Comparison of ENCODE assay signal across 15 cellular contexts in the genomic region with DNA sequence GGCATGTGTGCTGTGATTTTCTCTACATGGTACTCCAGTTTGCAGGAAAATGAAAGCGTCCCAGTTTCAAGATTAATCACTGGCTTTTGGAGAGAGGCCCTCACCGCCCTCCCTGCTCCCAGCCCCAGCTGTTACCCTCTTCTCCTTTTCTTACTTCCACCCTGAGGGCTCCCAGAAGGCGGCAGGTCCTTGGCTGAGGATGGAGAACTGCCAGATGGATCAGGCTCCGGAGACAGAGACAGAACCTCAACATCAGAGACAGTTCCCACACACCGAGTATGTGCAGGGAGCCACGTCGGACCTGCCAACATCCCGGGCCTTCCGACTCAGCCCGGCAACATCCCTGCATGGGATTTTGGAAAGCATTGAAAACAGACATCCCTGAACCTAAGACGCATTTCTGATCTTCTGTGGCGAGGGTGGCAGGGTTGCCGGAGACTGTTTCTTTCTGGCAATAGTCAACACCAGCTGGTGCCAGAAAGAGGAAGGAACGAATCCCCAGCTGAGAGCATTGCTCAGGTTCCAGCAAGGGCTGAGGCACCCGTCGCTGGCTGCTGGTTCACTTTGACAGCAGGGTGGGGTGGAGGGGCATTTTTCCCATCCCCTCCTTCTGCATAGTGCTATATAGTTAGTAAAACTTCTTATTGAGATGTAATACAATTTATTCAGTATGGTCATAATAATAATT.
DNase-seq lines count a peak whose midpoint lies in the region; ATAC-seq and TF ChIP-seq lines count a peak whose summit lies in the region.
"Had no signal": no experiment of that assay in that cellular context is flagged by ENCODE, and none has a peak within 500 bp of the region (broad histone marks: within the 10 kb centered on the region; RNA-seq: fewer than 3 reads in every experiment).

No MANE protein-coding gene starts in this region.

- H3K27ac Mint-ChIP-seq in dendritic cell treated with granulocyte-macrophage colony-stimulating factor and Interleukin-4, amounts not matched to agents 40 ng/mL and 50 ng/mL, for 4 days, result peak overlapping the region; percentile 83
- H3K27ac Mint-ChIP-seq in nephron, result peak overlapping the region in 2 of 3 experiments; percentile 58 to 69
- H3K27ac Mint-ChIP-seq in stimulated activated naive CD8-positive, alpha-beta T cell treated with anti-CD3 and anti-CD28 coated beads, Interleukin-15, amount 100 ng/mL, for 72 hours, result no peak overlapping the region
- H3K27ac Mint-ChIP-seq in MCF 10A (ENCODE audit: low read depth, unreplicated experiment), result no peak overlapping the region
- H3K27ac Mint-ChIP-seq: activated naive CD4-positive, alpha-beta T cell treated with anti-CD3 and anti-CD28 coated beads for 36 hours; memory B cell had no signal

- ATAC-seq in stimulated activated naive CD8-positive, alpha-beta T cell treated with anti-CD3 and anti-CD28 coated beads, Interleukin-15, amount 100 ng/mL, for 72 hours, result no peak

- H3K27me3 Mint-ChIP-seq in dendritic cell treated with granulocyte-macrophage colony-stimulating factor and Interleukin-4, amounts not matched to agents 40 ng/mL and 50 ng/mL, for 4 days, result no peaks in the 10 kb centered on the region
- peaks cover 12% of the 10 kb centered on the region for H3K27me3 Mint-ChIP-seq in nephron (ENCODE audit: low read depth)
- H3K27me3 Mint-ChIP-seq in stimulated activated naive CD8-positive, alpha-beta T cell treated with anti-CD3 and anti-CD28 coated beads, Interleukin-15, amount 100 ng/mL, for 72 hours, result peaks cover 36% of the 10 kb centered on the region
- no peaks in the 10 kb centered on the region for H3K27me3 Mint-ChIP-seq in MCF 10A (ENCODE audit: insufficient read depth, unreplicated experiment)

- no peak overlapping the region for H3K27ac ChIP-seq in caudate nucleus (ENCODE audit: low read depth, low read length)
- H3K27ac ChIP-seq: SK-N-MC had no signal

- CTCF ChIA-PET in MCF 10A (lab: Yijun Ruan, JAX), result no interaction called here

- peak overlapping the region; percentile 67 for H3K4me3 Mint-ChIP-seq in dendritic cell treated with granulocyte-macrophage colony-stimulating factor and Interleukin-4, amounts not matched to agents 40 ng/mL and 50 ng/mL, for 4 days
- H3K4me3 Mint-ChIP-seq in nephron (no peak overlapping the region), MCF 10A (ENCODE audit: unreplicated experiment) (no peak overlapping the region)
- H3K4me3 Mint-ChIP-seq in stimulated activated naive CD8-positive, alpha-beta T cell treated with anti-CD3 and anti-CD28 coated beads, Interleukin-15, amount 100 ng/mL, for 72 hours, result no peak overlapping the region
- H3K4me3 Mint-ChIP-seq: activated naive CD4-positive, alpha-beta T cell treated with anti-CD3 and anti-CD28 coated beads for 36 hours; memory B cell had no signal

- POLR2A ChIA-PET in MCF 10A (lab: Yijun Ruan, JAX), result interaction anchor here (0.6 kb wide), 1 partner anchor 15 kb away, joined by 3 read pairs; no protein-coding TSS in a partner anchor

- BruUV-seq in MCF 10A (replicated peaks; lab: Mats Ljungman, UMichigan), result no TSS peak

- intact Hi-C loops in dendritic cell treated with granulocyte-macrophage colony-stimulating factor and Interleukin-4, amounts not matched to agents 40 ng/mL and 50 ng/mL, for 4 days (cut with micrococcal nuclease), result no loop called here
- intact Hi-C loops in MCF 10A (cut with micrococcal nuclease), result no loop called here

- no peaks in the 10 kb centered on the region for H3K36me3 Mint-ChIP-seq in dendritic cell treated with granulocyte-macrophage colony-stimulating factor and Interleukin-4, amounts not matched to agents 40 ng/mL and 50 ng/mL, for 4 days (ENCODE audit: low read depth)
- H3K36me3 Mint-ChIP-seq in nephron (ENCODE audit: low read depth) (no peaks in the 10 kb centered on the region), MCF 10A (ENCODE audit: insufficient read depth, unreplicated experiment) (no peaks in the 10 kb centered on the region)

- peak; percentile 13 for DNase-seq in AG08395 (ENCODE audit: low spot score)
- peak; percentile 74 for DNase-seq in NCI-H1694 (lab: John Stamatoyannopoulos, UW)
- DNase-seq in stimulated activated naive CD8-positive, alpha-beta T cell treated with anti-CD3 and anti-CD28 coated beads, Interleukin-15, amount 100 ng/mL, for 72 hours, result no peak
- no peak for DNase-seq in caudate nucleus (lab: John Stamatoyannopoulos, UW)
- DNase-seq in MCF 10A (ENCODE audit: unreplicated experiment), result no peak
- no peak for DNase-seq in T-helper 2 cell
- DNase-seq: activated CD4-positive, alpha-beta T cell treated with anti-CD3 and anti-CD28 coated beads, Interleukin-2, amount 50 U/mL, for 48 hours; activated naive CD4-positive, alpha-beta T cell treated with anti-CD3 and anti-CD28 coated beads for 36 hours; dermis blood vessel endothelial cell; NCI-H226; small intestine had no signal

- H3K9me3 Mint-ChIP-seq in dendritic cell treated with granulocyte-macrophage colony-stimulating factor and Interleukin-4, amounts not matched to agents 40 ng/mL and 50 ng/mL, for 4 days, result peaks cover 8% of the 10 kb centered on the region
- H3K9me3 Mint-ChIP-seq in nephron (peaks cover 4% of the 10 kb centered on the region), MCF 10A (ENCODE audit: unreplicated experiment) (no peaks in the 10 kb centered on the region)
- no peaks in the 10 kb centered on the region for H3K9me3 Mint-ChIP-seq in stimulated activated naive CD8-positive, alpha-beta T cell treated with anti-CD3 and anti-CD28 coated beads, Interleukin-15, amount 100 ng/mL, for 72 hours
- H3K9me3 Mint-ChIP-seq: activated naive CD4-positive, alpha-beta T cell treated with anti-CD3 and anti-CD28 coated beads for 36 hours had no signal

- no peak for TF ChIP-seq CTCF in nephron (IDR thresholded peaks at IDR 0.05; ENCODE audit: unreplicated experiment in 3 of 3)
- TF ChIP-seq CTCF in MCF 10A (IDR thresholded peaks at IDR 0.05; ENCODE audit: unreplicated experiment), result no peak

- peaks cover 54% of the 10 kb centered on the region for H3K4me1 Mint-ChIP-seq in dendritic cell treated with granulocyte-macrophage colony-stimulating factor and Interleukin-4, amounts not matched to agents 40 ng/mL and 50 ng/mL, for 4 days (ENCODE audit: low read depth)
- peaks cover 25% of the 10 kb centered on the region for H3K4me1 Mint-ChIP-seq in nephron
- H3K4me1 Mint-ChIP-seq in stimulated activated naive CD8-positive, alpha-beta T cell treated with anti-CD3 and anti-CD28 coated beads, Interleukin-15, amount 100 ng/mL, for 72 hours, result no peaks in the 10 kb centered on the region
- peaks cover 18% of the 10 kb centered on the region for H3K4me1 Mint-ChIP-seq in MCF 10A (ENCODE audit: insufficient read depth, unreplicated experiment)
- H3K4me1 Mint-ChIP-seq: memory B cell had no signal

Comparison
In these comparisons a context has a peak if more than half of its experiments do, and no peak if none do; other contexts are left out.
1. DNase-seq: peak in AG08395 (single experiment) and NCI-H1694 (single experiment); none in stimulated activated naive CD8-positive, alpha-beta T cell treated with anti-CD3 and anti-CD28 coated beads, Interleukin-15, amount 100 ng/mL, for 72 hours (0 of 2), caudate nucleus (0 of 61), MCF 10A (single experiment) and T-helper 2 cell (0 of 5).
2. H3K27ac Mint-ChIP-seq: peak in dendritic cell treated with granulocyte-macrophage colony-stimulating factor and Interleukin-4, amounts not matched to agents 40 ng/mL and 50 ng/mL, for 4 days (single experiment) and nephron (2 of 3); none in stimulated activated naive CD8-positive, alpha-beta T cell treated with anti-CD3 and anti-CD28 coated beads, Interleukin-15, amount 100 ng/mL, for 72 hours (0 of 2) and MCF 10A (single experiment).